ENCODE assay signal across 27 cellular contexts in the genomic region with DNA sequence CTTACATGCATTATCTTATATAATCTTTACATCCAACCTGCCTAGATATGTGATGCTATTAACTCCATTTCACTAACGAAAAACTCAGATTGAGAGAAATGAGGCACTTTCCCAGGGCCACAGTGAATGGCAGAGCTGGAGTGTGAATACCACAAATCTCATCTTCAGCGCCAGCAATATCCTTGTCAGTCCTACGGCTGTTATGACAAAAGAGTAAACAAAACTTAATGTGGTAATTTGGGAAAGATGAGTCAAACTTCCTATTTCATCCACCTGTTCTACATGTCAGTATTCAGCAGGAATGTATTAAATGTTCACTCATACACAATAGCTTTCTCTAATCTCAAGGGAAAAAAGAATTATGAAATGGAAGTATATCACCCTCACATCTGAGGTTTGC. TPM values are rescaled to one million over a fixed set of nuclear protein-coding genes. Genes with fewer than 3 reads are reported as not detected.
A peak's percentile ranks its signal among the peaks of the same experiment; 100 is the strongest.
DNase-seq lines count a peak whose midpoint lies in the region; ATAC-seq and TF ChIP-seq lines count a peak whose summit lies in the region.
"Had no signal": no experiment of that assay in that cellular context is flagged by ENCODE, and none has a peak within 500 bp of the region (broad histone marks: within the 10 kb centered on the region; RNA-seq: fewer than 3 reads in every experiment).

No MANE protein-coding gene starts in this region.

- no peak for ATAC-seq in HG02759 (IDR thresholded peaks at IDR 0.05; ENCODE audit: unreplicated experiment)
- ATAC-seq in activated CD4-positive, alpha-beta T cell treated with anti-CD3 and anti-CD28 coated beads for 36 hours = no peak
- ATAC-seq: activated CD4-positive, CD25-positive, alpha-beta regulatory T cell treated with anti-CD3 and anti-CD28 coated beads, Interleukin-2, amount 50 U/mL, for 24 hours; activated CD8-positive, alpha-beta T cell treated with anti-CD3 and anti-CD28 coated beads, Interleukin-2, amount 10 ng/mL, durations not matched to agents 7 days and 5 days; foreskin keratinocyte; GM23338 had no signal

- no peak overlapping the region for H3K9ac ChIP-seq in endocrine pancreas (ENCODE audit: control insufficient read depth, insufficient read depth, low read length)
- H3K9ac ChIP-seq: SK-N-SH had no signal

- peaks cover 34% of the 10 kb centered on the region for H3K4me1 Mint-ChIP-seq in MCF 10A (ENCODE audit: insufficient read depth, unreplicated experiment)
- peaks cover 24% of the 10 kb centered on the region for H3K4me1 Mint-ChIP-seq in mesothelial cell of epicardium
- H3K4me1 Mint-ChIP-seq in activated CD4-positive, alpha-beta T cell treated with anti-CD3 and anti-CD28 coated beads for 36 hours = no peaks in the 10 kb centered on the region
- H3K4me1 Mint-ChIP-seq: B cell had no signal

- BruUV-seq in MCF 10A (replicated peaks; lab: Mats Ljungman, UMichigan) = TSS peak; percentile 30

- H3K36me3 ChIP-seq in breast epithelium = no peaks in the 10 kb centered on the region
- H3K36me3 ChIP-seq in endocrine pancreas (ENCODE audit: control insufficient read depth, insufficient read depth, low read length) = no peaks in the 10 kb centered on the region
- H3K36me3 ChIP-seq: ascending aorta had no signal

- no peak overlapping the region for H3K27ac ChIP-seq in breast epithelium
- H3K27ac ChIP-seq: ascending aorta, foreskin keratinocyte, psoas muscle had no signal

- no peak overlapping the region for H3K4me3 Mint-ChIP-seq in MCF 10A (ENCODE audit: unreplicated experiment)
- H3K4me3 Mint-ChIP-seq in mesothelial cell of epicardium = no peak overlapping the region
- H3K4me3 Mint-ChIP-seq in activated CD4-positive, alpha-beta T cell treated with anti-CD3 and anti-CD28 coated beads for 36 hours = no peak overlapping the region
- H3K4me3 Mint-ChIP-seq: activated CD8-positive, alpha-beta T cell treated with anti-CD3 and anti-CD28 coated beads, Interleukin-2, amount 10 ng/mL, durations not matched to agents 7 days and 5 days; activated T-cell treated with anti-CD3 and anti-CD28 coated beads, Interleukin-2, amount 50 U/mL, for 24 hours; B cell; GM23338; nephron progenitor cell; type B pancreatic cell had no signal

- TF ChIP-seq CTCF in MCF 10A (IDR thresholded peaks at IDR 0.05; ENCODE audit: unreplicated experiment) = no peak
- no peak for TF ChIP-seq CTCF in breast epithelium (IDR thresholded peaks at IDR 0.05)
- no peak for TF ChIP-seq CTCF in mesothelial cell of epicardium (IDR thresholded peaks at IDR 0.05; ENCODE audit: unreplicated experiment)

- peaks cover 23% of the 10 kb centered on the region for H3K36me3 Mint-ChIP-seq in MCF 10A (ENCODE audit: insufficient read depth, unreplicated experiment)
- H3K36me3 Mint-ChIP-seq in mesothelial cell of epicardium = peaks cover 22% of the 10 kb centered on the region
- H3K36me3 Mint-ChIP-seq in activated CD4-positive, alpha-beta T cell treated with anti-CD3 and anti-CD28 coated beads for 36 hours (ENCODE audit: low read depth) = no peaks in the 10 kb centered on the region

- DNase-seq in MCF 10A (ENCODE audit: unreplicated experiment) = peak; percentile 64
- DNase-seq in breast epithelium (ENCODE audit: low spot score in 2 of 2) = no peak
- DNase-seq in mesothelial cell of epicardium (ENCODE audit: low spot score in 2 of 2, unreplicated experiment in 2 of 2) = no peak
- no peak for DNase-seq in activated CD4-positive, alpha-beta T cell treated with anti-CD3 and anti-CD28 coated beads for 36 hours
- no peak for DNase-seq in NCI-H526 (lab: John Stamatoyannopoulos, UW)
- DNase-seq in erythroblast (lab: John Stamatoyannopoulos, UW) = no peak
- DNase-seq: 8988T; activated CD8-positive, alpha-beta T cell treated with anti-CD3 and anti-CD28 coated beads, Interleukin-2, amount 10 ng/mL, durations not matched to agents 7 days and 5 days; activated naive CD4-positive, alpha-beta T cell treated with anti-CD3 and anti-CD28 coated beads, Interleukin-2, amount 50 U/mL, for 16 hours; activated T-cell treated with anti-CD3 and anti-CD28 coated beads, Interleukin-2, amount 50 U/mL, for 24 hours; COR-L47; foreskin keratinocyte; hippocampal formation; mesendoderm; NCI-H2029; nephron progenitor cell; NK-92 treated with Interleukin-12 subunit alpha and Interleukin-12 subunit beta, amount 100 ng/mL, for 24 hours; psoas muscle; SK-N-SH; stimulated activated CD4-positive, alpha-beta T cell treated with anti-CD3 and anti-CD28 coated beads, Interleukin-4, amount 100 ng/mL, for 24 hours had no signal

- H3K27me3 ChIP-seq in breast epithelium = no peaks in the 10 kb centered on the region
- no peaks in the 10 kb centered on the region for H3K27me3 ChIP-seq in endocrine pancreas (ENCODE audit: control insufficient read depth, insufficient read depth, low read length)
- H3K27me3 ChIP-seq: ascending aorta, foreskin keratinocyte had no signal

- no peak overlapping the region for H3K4me3 ChIP-seq in breast epithelium
- peak overlapping the region; percentile 32 for H3K4me3 ChIP-seq in endocrine pancreas (ENCODE audit: control insufficient read depth, insufficient read depth, low read length)
- H3K4me3 ChIP-seq: ascending aorta, GM23338, psoas muscle had no signal

- H3K4me1 ChIP-seq in breast epithelium = no peaks in the 10 kb centered on the region
- H3K4me1 ChIP-seq in endocrine pancreas (ENCODE audit: control insufficient read depth, insufficient read depth, low read length) = no peaks in the 10 kb centered on the region

- intact Hi-C loops in MCF 10A (cut with micrococcal nuclease) = no loop called here
- intact Hi-C loops in breast epithelium (cut with DNase I; ENCODE audit: low total_unique reads) = no loop called here
- intact Hi-C loops in activated CD4-positive, alpha-beta T cell treated with anti-CD3 and anti-CD28 coated beads for 36 hours (cut with DNase I, micrococcal nuclease) = no loop called here

- H3K9me3 Mint-ChIP-seq in MCF 10A (ENCODE audit: unreplicated experiment) (no peaks in the 10 kb centered on the region), mesothelial cell of epicardium (no peaks in the 10 kb centered on the region)
- no peaks in the 10 kb centered on the region for H3K9me3 Mint-ChIP-seq in activated CD4-positive, alpha-beta T cell treated with anti-CD3 and anti-CD28 coated beads for 36 hours (ENCODE audit: low read depth)
- H3K9me3 Mint-ChIP-seq: activated T-cell treated with anti-CD3 and anti-CD28 coated beads, Interleukin-2, amount 50 U/mL, for 24 hours; GM23338; type B pancreatic cell had no signal

- POLR2A ChIA-PET in MCF 10A (lab: Yijun Ruan, JAX) = interaction anchor here (0.7 to 5.8 kb wide), 8 partner anchors 11 to 221 kb away, joined by 3 to 40 read pairs (median 4); a partner anchor contains a TSS
- POLR2A ChIA-PET in activated CD4-positive, alpha-beta T cell treated with anti-CD3 and anti-CD28 coated beads for 36 hours (lab: Charles Lee) = no interaction called here

- no peaks in the 10 kb centered on the region for H3K27me3 Mint-ChIP-seq in MCF 10A (ENCODE audit: insufficient read depth, unreplicated experiment)
- no peaks in the 10 kb centered on the region for H3K27me3 Mint-ChIP-seq in mesothelial cell of epicardium (ENCODE audit: low read depth)
- H3K27me3 Mint-ChIP-seq in activated CD4-positive, alpha-beta T cell treated with anti-CD3 and anti-CD28 coated beads for 36 hours = peaks cover 2% of the 10 kb centered on the region
- H3K27me3 Mint-ChIP-seq: B cell, type B pancreatic cell had no signal

- CTCF ChIA-PET in MCF 10A (lab: Yijun Ruan, JAX) = interaction anchor here (1.0 to 2.2 kb wide), 2 partner anchors 54 to 56 kb away, joined by 7 to 14 read pairs; no protein-coding TSS in a partner anchor
- CTCF ChIA-PET in activated CD4-positive, alpha-beta T cell treated with anti-CD3 and anti-CD28 coated beads for 36 hours (lab: Charles Lee) = no interaction called here

- TF ChIP-seq POLR2A in breast epithelium (IDR thresholded peaks at IDR 0.05) (no peak), erythroblast (IDR thresholded peaks at IDR 0.05; ENCODE audit: low read length) (no peak)

- peak overlapping the region; percentile 71 for H3K27ac Mint-ChIP-seq in MCF 10A (ENCODE audit: low read depth, unreplicated experiment)
- H3K27ac Mint-ChIP-seq in mesothelial cell of epicardium = peak overlapping the region; percentile 34
- no peak overlapping the region for H3K27ac Mint-ChIP-seq in activated CD4-positive, alpha-beta T cell treated with anti-CD3 and anti-CD28 coated beads for 36 hours
- H3K27ac Mint-ChIP-seq: activated CD8-positive, alpha-beta T cell treated with anti-CD3 and anti-CD28 coated beads, Interleukin-2, amount 10 ng/mL, durations not matched to agents 7 days and 5 days; activated T-cell treated with anti-CD3 and anti-CD28 coated beads, Interleukin-2, amount 50 U/mL, for 24 hours; B cell; nephron progenitor cell; type B pancreatic cell had no signal

- no peaks in the 10 kb centered on the region for H3K9me3 ChIP-seq in breast epithelium
- no peaks in the 10 kb centered on the region for H3K9me3 ChIP-seq in endocrine pancreas (ENCODE audit: control insufficient read depth, low read length)
- H3K9me3 ChIP-seq: ascending aorta, psoas muscle, SK-N-SH had no signal

RNA-seq across cellular contexts. Expression of a gene that starts 56.9 kb away (rescaled TPM):
- total RNA-seq in MCF 10A (2022) (132 and 165 TPM in 2 replicates), breast epithelium (100 to 1,000 TPM in 1 of 3 donors, 10 to 100 TPM in 2; 54.2 to 125 (median 87.2) TPM), mesothelial cell of epicardium (211 to 224 TPM (median 224 TPM) in 3 replicates)
- total RNA-seq in activated CD4-positive, alpha-beta T cell treated with anti-CD3 and anti-CD28 coated beads for 36 hours = under 1 TPM; 0.02 to 0.05 TPM
- total RNA-seq: activated CD8-positive, alpha-beta T cell treated with anti-CD3 and anti-CD28 coated beads, Interleukin-2, amount 10 ng/mL, durations not matched to agents 7 days and 5 days had no signal

Comparison
In these comparisons a context has a peak if more than half of its experiments do, and no peak if none do; other contexts are left out.
1. RNA of a gene that starts 56.9 kb away (total RNA-seq): 211 to 224 TPM in mesothelial cell of epicardium, 132 to 165 TPM in MCF 10A and 54.2 to 125 TPM in breast epithelium; 0.02 to 0.05 TPM in activated CD4-positive, alpha-beta T cell treated with anti-CD3 and anti-CD28 coated beads for 36 hours; every median in the first group is over 10 times any median in the second.